Comparison of ENCODE assay signal across 28 cellular contexts in genomic region chr7:139330333-139331030, GRCh38. TPM values are rescaled to one million over a fixed set of nuclear protein-coding genes. Genes with fewer than 3 reads are reported as not detected.
DNase-seq lines count a peak whose midpoint lies in the region; ATAC-seq and TF ChIP-seq lines count a peak whose summit lies in the region.
"Had no signal": no experiment of that assay in that cellular context is flagged by ENCODE, and none has a peak within 500 bp of the region (broad histone marks: within the 10 kb centered on the region; RNA-seq: fewer than 3 reads in every experiment).

No MANE protein-coding gene starts in this region.

- H3K4me3 Mint-ChIP-seq in activated CD8-positive, alpha-beta memory T cell treated with anti-CD3 and anti-CD28 coated beads, Interleukin-2, amount 10 ng/mL, durations not matched to agents 7 days and 5 days: no peak overlapping the region
- peak overlapping the region in 1 of 4 donors; percentile 56 for H3K4me3 Mint-ChIP-seq in CD4-positive, CD25-positive, alpha-beta regulatory T cell
- no peak overlapping the region for H3K4me3 Mint-ChIP-seq in activated T-helper 17 cell treated with anti-CD3 and anti-CD28 coated beads, Interleukin-2, amount 50 U/mL, for 72 hours
- H3K4me3 Mint-ChIP-seq: CD8-positive, alpha-beta T cell; HFFc6 had no signal

- peaks cover 8% of the 10 kb centered on the region for H3K4me1 Mint-ChIP-seq in activated CD8-positive, alpha-beta memory T cell treated with anti-CD3 and anti-CD28 coated beads, Interleukin-2, amount 10 ng/mL, durations not matched to agents 7 days and 5 days
- H3K4me1 Mint-ChIP-seq in CD4-positive, CD25-positive, alpha-beta regulatory T cell: peaks cover 7 to 19% (median 14%) of the 10 kb centered on the region in 4 donors
- H3K4me1 Mint-ChIP-seq in activated T-helper 17 cell treated with anti-CD3 and anti-CD28 coated beads, Interleukin-2, amount 50 U/mL, for 72 hours: peaks cover 6% of the 10 kb centered on the region

- H3K36me3 Mint-ChIP-seq in activated CD8-positive, alpha-beta memory T cell treated with anti-CD3 and anti-CD28 coated beads, Interleukin-2, amount 10 ng/mL, durations not matched to agents 7 days and 5 days: peaks cover 1% of the 10 kb centered on the region
- H3K36me3 Mint-ChIP-seq in CD4-positive, CD25-positive, alpha-beta regulatory T cell: no peaks in the 10 kb centered on the region
- H3K36me3 Mint-ChIP-seq in activated T-helper 17 cell treated with anti-CD3 and anti-CD28 coated beads, Interleukin-2, amount 50 U/mL, for 72 hours (ENCODE audit: low read depth): no peaks in the 10 kb centered on the region
- H3K36me3 Mint-ChIP-seq: CD8-positive, alpha-beta T cell had no signal

- no peak for TF ChIP-seq CTCF in OCI-LY3 (IDR thresholded peaks at IDR 0.05; ENCODE audit: low read depth, low read length)

- H3K36me3 ChIP-seq in CD4-positive, CD25-positive, alpha-beta regulatory T cell (ENCODE audit: control insufficient read depth, insufficient read depth, low read length): no peaks in the 10 kb centered on the region
- no peaks in the 10 kb centered on the region for H3K36me3 ChIP-seq in OCI-LY3 (replicated peaks; ENCODE audit: low read depth, low read length)
- H3K36me3 ChIP-seq: BLaER1 treated with 17β-estradiol and CSF1 and Interleukin-3, amounts not matched to agents 10 nM and 100 nM; HAP-1; Peyer's patch had no signal

- H3K4me2 ChIP-seq in OCI-LY3 (ENCODE audit: low read length): 0 out of 2 replicates have a peak overlapping the region, but pooled peaks have one; percentile 6
- H3K4me2 ChIP-seq: BLaER1 treated with 17β-estradiol and CSF1 and Interleukin-3, amounts not matched to agents 10 nM and 100 nM; KMS-11 had no signal

- peak; percentile 33 for ATAC-seq in activated CD8-positive, alpha-beta memory T cell treated with anti-CD3 and anti-CD28 coated beads, Interleukin-2, amount 10 ng/mL, durations not matched to agents 7 days and 5 days
- peak; percentile 60 to 74 for ATAC-seq in CD4-positive, CD25-positive, alpha-beta regulatory T cell (ENCODE audit: low read depth in 2 of 2)
- ATAC-seq in activated T-helper 17 cell treated with anti-CD3 and anti-CD28 coated beads, Interleukin-2, amount 50 U/mL, for 72 hours (replicated peaks): peak; percentile 89
- ATAC-seq: CD8-positive, alpha-beta T cell; GM12878 had no signal

- H3K9ac ChIP-seq in OCI-LY3 (ENCODE audit: low read length): no peak overlapping the region
- H3K9ac ChIP-seq: BLaER1 treated with 17β-estradiol and CSF1 and Interleukin-3, amounts not matched to agents 10 nM and 100 nM; KMS-11 had no signal

- no peak overlapping the region for H3K4me3 ChIP-seq in CD4-positive, CD25-positive, alpha-beta regulatory T cell (ENCODE audit: low read depth, low read length)
- no peak overlapping the region for H3K4me3 ChIP-seq in OCI-LY3 (ENCODE audit: low read length)
- H3K4me3 ChIP-seq: BLaER1 treated with 17β-estradiol and CSF1 and Interleukin-3, amounts not matched to agents 10 nM and 100 nM; GM12878; HAP-1; Peyer's patch; SK-N-MC had no signal

- H4K20me1 ChIP-seq in OCI-LY3 (ENCODE audit: insufficient read depth, low read length): no peaks in the 10 kb centered on the region
- H4K20me1 ChIP-seq: BLaER1 treated with 17β-estradiol and CSF1 and Interleukin-3, amounts not matched to agents 10 nM and 100 nM had no signal

- H3K9me3 ChIP-seq in CD4-positive, CD25-positive, alpha-beta regulatory T cell (ENCODE audit: control insufficient read depth in 2 of 2, low read length in 2 of 2): no peaks in the 10 kb centered on the region
- H3K9me3 ChIP-seq in OCI-LY3 (ENCODE audit: insufficient read depth, low read length): no peaks in the 10 kb centered on the region
- H3K9me3 ChIP-seq: BLaER1 treated with 17β-estradiol and CSF1 and Interleukin-3, amounts not matched to agents 10 nM and 100 nM; Caco-2; HAP-1; Peyer's patch had no signal

- no peaks in the 10 kb centered on the region for H3K9me3 Mint-ChIP-seq in activated CD8-positive, alpha-beta memory T cell treated with anti-CD3 and anti-CD28 coated beads, Interleukin-2, amount 10 ng/mL, durations not matched to agents 7 days and 5 days (ENCODE audit: low read depth)
- peaks cover 0 to 3% (median 0%) of the 10 kb centered on the region in 7 donors for H3K9me3 Mint-ChIP-seq in CD4-positive, CD25-positive, alpha-beta regulatory T cell
- no peaks in the 10 kb centered on the region for H3K9me3 Mint-ChIP-seq in activated T-helper 17 cell treated with anti-CD3 and anti-CD28 coated beads, Interleukin-2, amount 50 U/mL, for 72 hours
- H3K9me3 Mint-ChIP-seq: CD8-positive, alpha-beta T cell; HFFc6 had no signal

- no peak overlapping the region for H3K27ac Mint-ChIP-seq in activated CD8-positive, alpha-beta memory T cell treated with anti-CD3 and anti-CD28 coated beads, Interleukin-2, amount 10 ng/mL, durations not matched to agents 7 days and 5 days
- peak overlapping the region in 2 of 3 donors; percentile 38 to 54 for H3K27ac Mint-ChIP-seq in CD4-positive, CD25-positive, alpha-beta regulatory T cell
- H3K27ac Mint-ChIP-seq in activated T-helper 17 cell treated with anti-CD3 and anti-CD28 coated beads, Interleukin-2, amount 50 U/mL, for 72 hours: peak overlapping the region; percentile 23
- H3K27ac Mint-ChIP-seq: CD8-positive, alpha-beta T cell; HFFc6 had no signal

- no peaks in the 10 kb centered on the region for H3K27me3 Mint-ChIP-seq in activated CD8-positive, alpha-beta memory T cell treated with anti-CD3 and anti-CD28 coated beads, Interleukin-2, amount 10 ng/mL, durations not matched to agents 7 days and 5 days
- H3K27me3 Mint-ChIP-seq in CD4-positive, CD25-positive, alpha-beta regulatory T cell: no peaks in the 10 kb centered on the region
- H3K27me3 Mint-ChIP-seq in activated T-helper 17 cell treated with anti-CD3 and anti-CD28 coated beads, Interleukin-2, amount 50 U/mL, for 72 hours: no peaks in the 10 kb centered on the region

- H2AFZ ChIP-seq in OCI-LY3 (ENCODE audit: low read depth, low read length): no peak overlapping the region

- no peak for DNase-seq in activated CD8-positive, alpha-beta memory T cell treated with anti-CD3 and anti-CD28 coated beads, Interleukin-2, amount 10 ng/mL, durations not matched to agents 7 days and 5 days
- DNase-seq in activated CD8-positive, alpha-beta memory T cell treated with anti-CD3 and anti-CD28 coated beads for 24 hours: no peak
- peak in 2 of 3 donors; percentile 10 to 39 for DNase-seq in CD4-positive, CD25-positive, alpha-beta regulatory T cell
- DNase-seq in middle frontal gyrus (ENCODE audit: extremely low spot score, low spot score): no peak
- DNase-seq in NCI-H2227 treated with DMSO at 0.1 percent for 48 hours (lab: John Stamatoyannopoulos, UW): no peak
- DNase-seq: AML-193; Caco-2; CD8-positive, alpha-beta T cell; EL; GDM1; GOT3; HFFc6; NCI-H1092; NCI-H1417 treated with DMSO at 0.1 percent for 48 hours; NCI-H1694 treated with DMSO at 0.1 percent for 48 hours; NCI-H2081; NCI-H226; NCI-H510A; NCI-H69; Peyer's patch; SHP77 treated with DMSO at 0.1 percent for 48 hours had no signal

- no peaks in the 10 kb centered on the region for H3K27me3 ChIP-seq in CD4-positive, CD25-positive, alpha-beta regulatory T cell (ENCODE audit: control insufficient read depth, insufficient read depth, low read length)
- H3K27me3 ChIP-seq in OCI-LY3 (ENCODE audit: low read depth, low read length): no peaks in the 10 kb centered on the region
- H3K27me3 ChIP-seq: BLaER1 treated with 17β-estradiol and CSF1 and Interleukin-3, amounts not matched to agents 10 nM and 100 nM; Peyer's patch had no signal

- H3K79me2 ChIP-seq in OCI-LY3 (ENCODE audit: low read length): no peaks in the 10 kb centered on the region

- no peak overlapping the region for H3K27ac ChIP-seq in CD4-positive, CD25-positive, alpha-beta regulatory T cell (ENCODE audit: insufficient read depth, low read length, poor library complexity, severe bottlenecking)
- H3K27ac ChIP-seq in OCI-LY3 (ENCODE audit: low read length): no peak overlapping the region
- H3K27ac ChIP-seq: BLaER1 treated with 17β-estradiol and CSF1 and Interleukin-3, amounts not matched to agents 10 nM and 100 nM; KMS-11; Peyer's patch; SK-N-MC had no signal

- no peaks in the 10 kb centered on the region for H3K4me1 ChIP-seq in CD4-positive, CD25-positive, alpha-beta regulatory T cell (ENCODE audit: control insufficient read depth, insufficient read depth, low read length, poor library complexity, severe bottlenecking)
- H3K4me1 ChIP-seq in OCI-LY3 (ENCODE audit: low read length): peaks cover 9% of the 10 kb centered on the region
- H3K4me1 ChIP-seq: BLaER1 treated with 17β-estradiol and CSF1 and Interleukin-3, amounts not matched to agents 10 nM and 100 nM; HAP-1; Peyer's patch had no signal

- CTCF ChIA-PET in activated CD8-positive, alpha-beta memory T cell treated with anti-CD3 and anti-CD28 coated beads, Interleukin-2, amount 10 ng/mL, durations not matched to agents 7 days and 5 days (lab: Charles Lee): no interaction called here

RNA-seq across cellular contexts. Expression of gene FMC1, which starts 10.7 kb away (rescaled TPM):
- total RNA-seq in activated CD8-positive, alpha-beta memory T cell treated with anti-CD3 and anti-CD28 coated beads, Interleukin-2, amount 10 ng/mL, durations not matched to agents 7 days and 5 days: 1 to 10 TPM; 6.6 to 7.7 TPM
- total RNA-seq in CD4-positive, CD25-positive, alpha-beta regulatory T cell: 3.4 TPM
- 10 to 100 TPM; 42.2 to 56.8 (median 56.4) TPM for polyA plus RNA-seq in CD4-positive, CD25-positive, alpha-beta regulatory T cell
- total RNA-seq in activated T-helper 17 cell treated with anti-CD3 and anti-CD28 coated beads, Interleukin-2, amount 50 U/mL, for 72 hours: 1 to 10 TPM; 3.0 to 6.7 TPM

RNA-seq across cellular contexts. Expression of gene LUC7L2, which starts 29.2 kb away (rescaled TPM):
- 100 to 1,000 TPM; 137 to 152 TPM for total RNA-seq in activated CD8-positive, alpha-beta memory T cell treated with anti-CD3 and anti-CD28 coated beads, Interleukin-2, amount 10 ng/mL, durations not matched to agents 7 days and 5 days
- total RNA-seq in CD4-positive, CD25-positive, alpha-beta regulatory T cell: 190 TPM
- polyA plus RNA-seq in CD4-positive, CD25-positive, alpha-beta regulatory T cell: 10 to 100 TPM; 56.9 to 74.7 (median 59.4) TPM
- 100 to 1,000 TPM; 115 to 130 TPM for total RNA-seq in activated T-helper 17 cell treated with anti-CD3 and anti-CD28 coated beads, Interleukin-2, amount 50 U/mL, for 72 hours

Comparison
In these comparisons a context has a peak if more than half of its experiments do, and no peak if none do; other contexts are left out.
1. ATAC-seq: peak in every context shown above with its lines; median percentile 89 in activated T-helper 17 cell treated with anti-CD3 and anti-CD28 coated beads, Interleukin-2, amount 50 U/mL, for 72 hours; 67 in CD4-positive, CD25-positive, alpha-beta regulatory T cell; 33 in activated CD8-positive, alpha-beta memory T cell treated with anti-CD3 and anti-CD28 coated beads, Interleukin-2, amount 10 ng/mL, durations not matched to agents 7 days and 5 days.
2. DNase-seq: peak in CD4-positive, CD25-positive, alpha-beta regulatory T cell (2 of 3); none in activated CD8-positive, alpha-beta memory T cell treated with anti-CD3 and anti-CD28 coated beads, Interleukin-2, amount 10 ng/mL, durations not matched to agents 7 days and 5 days (single experiment), activated CD8-positive, alpha-beta memory T cell treated with anti-CD3 and anti-CD28 coated beads for 24 hours (single experiment), middle frontal gyrus (single experiment) and NCI-H2227 treated with DMSO at 0.1 percent for 48 hours (single experiment).